Comparison of ENCODE assay signal across 13 cellular contexts in the genomic region with DNA sequence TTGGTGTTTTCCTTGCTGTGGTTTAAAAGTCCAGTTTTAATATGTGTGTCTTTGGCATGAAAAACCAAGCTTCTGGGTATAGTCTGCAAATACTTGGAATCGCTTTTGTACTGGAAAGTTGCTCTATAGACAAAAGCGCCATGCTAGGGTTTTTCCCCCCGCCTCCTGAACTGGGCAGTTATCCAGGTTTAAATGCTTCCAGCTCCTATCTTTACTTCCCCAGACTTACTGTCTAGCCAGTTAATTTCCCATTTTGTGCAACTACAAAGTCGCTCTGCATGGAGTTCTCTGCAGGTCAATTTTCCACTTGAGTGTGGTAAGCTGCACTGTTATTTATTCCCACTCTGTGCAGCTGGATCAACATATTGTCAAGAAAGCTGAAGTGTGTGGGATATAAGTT. TPM values are rescaled to one million over a fixed set of nuclear protein-coding genes. Genes with fewer than 3 reads are reported as not detected.
DNase-seq lines count a peak whose midpoint lies in the region; ATAC-seq and TF ChIP-seq lines count a peak whose summit lies in the region.
"Had no signal": no experiment of that assay in that cellular context is flagged by ENCODE, and none has a peak within 500 bp of the region (broad histone marks: within the 10 kb centered on the region; RNA-seq: fewer than 3 reads in every experiment).

No MANE protein-coding gene starts in this region.

- no peak overlapping the region for H3K27ac Mint-ChIP-seq in glutamatergic neuron (ENCODE audit: unreplicated experiment)
- H3K27ac Mint-ChIP-seq in stimulated activated memory B cell treated with anti-CD40 and anti-IgM and Interleukin-4, amounts not matched to agents 10 μg/mL and 1 μg/mL and 100 μg/mL, for 72 hours, result no peak overlapping the region
- H3K27ac Mint-ChIP-seq in activated T-helper 1 cell treated with anti-CD3 and anti-CD28 coated beads, Interleukin-12 subunit alpha, Interleukin-12 subunit beta, Interleukin-2, Interleukin-4 antibody, amounts not matched to agents 30 ng/mL and 10 ng/mL and 1 ng/mL, durations not matched to agents 14 hours and 24 hours and 36 hours, result no peak overlapping the region

- peak overlapping the region; percentile 58 for H3K4me3 Mint-ChIP-seq in glutamatergic neuron (ENCODE audit: unreplicated experiment)
- no peak overlapping the region for H3K4me3 Mint-ChIP-seq in stimulated activated memory B cell treated with anti-CD40 and anti-IgM and Interleukin-4, amounts not matched to agents 10 μg/mL and 1 μg/mL and 100 μg/mL, for 72 hours
- H3K4me3 Mint-ChIP-seq in activated T-helper 1 cell treated with anti-CD3 and anti-CD28 coated beads, Interleukin-12 subunit alpha, Interleukin-12 subunit beta, Interleukin-2, Interleukin-4 antibody, amounts not matched to agents 30 ng/mL and 10 ng/mL and 1 ng/mL, durations not matched to agents 14 hours and 24 hours and 36 hours, result no peak overlapping the region

- H3K27ac ChIP-seq in left ventricle myocardium inferior (replicated peaks), result peak overlapping the region; percentile 58
- H3K27ac ChIP-seq: breast epithelium had no signal

- H3K4me3 ChIP-seq in left ventricle myocardium inferior, result peak overlapping the region; percentile 86
- H3K4me3 ChIP-seq: K562 had no signal

- peaks cover 25% of the 10 kb centered on the region for H3K9me3 Mint-ChIP-seq in glutamatergic neuron (ENCODE audit: unreplicated experiment)
- H3K9me3 Mint-ChIP-seq in stimulated activated memory B cell treated with anti-CD40 and anti-IgM and Interleukin-4, amounts not matched to agents 10 μg/mL and 1 μg/mL and 100 μg/mL, for 72 hours, result no peaks in the 10 kb centered on the region
- H3K9me3 Mint-ChIP-seq in activated T-helper 1 cell treated with anti-CD3 and anti-CD28 coated beads, Interleukin-12 subunit alpha, Interleukin-12 subunit beta, Interleukin-2, Interleukin-4 antibody, amounts not matched to agents 30 ng/mL and 10 ng/mL and 1 ng/mL, durations not matched to agents 14 hours and 24 hours and 36 hours, result no peaks in the 10 kb centered on the region

- no peaks in the 10 kb centered on the region for H3K9me3 ChIP-seq in left ventricle myocardium inferior (replicated peaks)
- H3K9me3 ChIP-seq: breast epithelium had no signal

- H3K36me3 Mint-ChIP-seq in glutamatergic neuron (ENCODE audit: unreplicated experiment), result peaks cover 4% of the 10 kb centered on the region
- no peaks in the 10 kb centered on the region for H3K36me3 Mint-ChIP-seq in stimulated activated memory B cell treated with anti-CD40 and anti-IgM and Interleukin-4, amounts not matched to agents 10 μg/mL and 1 μg/mL and 100 μg/mL, for 72 hours
- no peaks in the 10 kb centered on the region for H3K36me3 Mint-ChIP-seq in activated T-helper 1 cell treated with anti-CD3 and anti-CD28 coated beads, Interleukin-12 subunit alpha, Interleukin-12 subunit beta, Interleukin-2, Interleukin-4 antibody, amounts not matched to agents 30 ng/mL and 10 ng/mL and 1 ng/mL, durations not matched to agents 14 hours and 24 hours and 36 hours (ENCODE audit: low read depth)

- DNase-seq in left ventricle myocardium inferior (no peak), left ventricle myocardium superior (no peak), RPMI7951 (ENCODE audit: low read depth) (peak; percentile 28), glutamatergic neuron (no peak), NCI-H526 (lab: John Stamatoyannopoulos, UW) (no peak)
- DNase-seq in activated T-helper 1 cell treated with anti-CD3 and anti-CD28 coated beads, Interleukin-12 subunit alpha, Interleukin-12 subunit beta, Interleukin-2, Interleukin-4 antibody, amounts not matched to agents 30 ng/mL and 10 ng/mL and 1 ng/mL, durations not matched to agents 14 hours and 24 hours and 36 hours (ENCODE audit: low spot score), result no peak
- DNase-seq: midbrain had no signal

- peaks cover 84% of the 10 kb centered on the region for H3K4me1 ChIP-seq in left ventricle myocardium inferior

- no peak for ATAC-seq in left ventricle myocardium superior
- ATAC-seq in stimulated activated memory B cell treated with anti-CD40 and anti-IgM and Interleukin-4, amounts not matched to agents 10 μg/mL and 1 μg/mL and 100 μg/mL, for 72 hours, result no peak
- no peak for ATAC-seq in GM21390 (IDR thresholded peaks at IDR 0.05; ENCODE audit: unreplicated experiment)
- ATAC-seq: K562, Panc1, sciatic nerve had no signal

- H3K27me3 Mint-ChIP-seq in glutamatergic neuron (ENCODE audit: unreplicated experiment), result peaks cover 15% of the 10 kb centered on the region
- peaks cover 15% of the 10 kb centered on the region for H3K27me3 Mint-ChIP-seq in stimulated activated memory B cell treated with anti-CD40 and anti-IgM and Interleukin-4, amounts not matched to agents 10 μg/mL and 1 μg/mL and 100 μg/mL, for 72 hours
- peaks cover 31% of the 10 kb centered on the region for H3K27me3 Mint-ChIP-seq in activated T-helper 1 cell treated with anti-CD3 and anti-CD28 coated beads, Interleukin-12 subunit alpha, Interleukin-12 subunit beta, Interleukin-2, Interleukin-4 antibody, amounts not matched to agents 30 ng/mL and 10 ng/mL and 1 ng/mL, durations not matched to agents 14 hours and 24 hours and 36 hours (ENCODE audit: insufficient read depth)

- no peaks in the 10 kb centered on the region for H3K36me3 ChIP-seq in left ventricle myocardium inferior
- H3K36me3 ChIP-seq: breast epithelium had no signal

- no peak for TF ChIP-seq CTCF in left ventricle myocardium inferior (IDR thresholded peaks at IDR 0.05; ENCODE audit: borderline replicate concordance)
- no peak for TF ChIP-seq CTCF in glutamatergic neuron (IDR thresholded peaks at IDR 0.05; ENCODE audit: partially characterized antibody, unreplicated experiment)

- peaks cover 45% of the 10 kb centered on the region for H3K4me1 Mint-ChIP-seq in glutamatergic neuron (ENCODE audit: low read depth, unreplicated experiment)
- peaks cover 11% of the 10 kb centered on the region for H3K4me1 Mint-ChIP-seq in stimulated activated memory B cell treated with anti-CD40 and anti-IgM and Interleukin-4, amounts not matched to agents 10 μg/mL and 1 μg/mL and 100 μg/mL, for 72 hours
- H3K4me1 Mint-ChIP-seq in activated T-helper 1 cell treated with anti-CD3 and anti-CD28 coated beads, Interleukin-12 subunit alpha, Interleukin-12 subunit beta, Interleukin-2, Interleukin-4 antibody, amounts not matched to agents 30 ng/mL and 10 ng/mL and 1 ng/mL, durations not matched to agents 14 hours and 24 hours and 36 hours (ENCODE audit: low read depth), result peaks cover 12% of the 10 kb centered on the region

- peaks cover 4% of the 10 kb centered on the region for H3K27me3 ChIP-seq in left ventricle myocardium inferior (ENCODE audit: low read depth)
- H3K27me3 ChIP-seq: breast epithelium had no signal

- intact Hi-C loops in left ventricle myocardium inferior (cut with micrococcal nuclease) (loop anchor here (10.0 kb wide), 1 partner anchor 140 kb away; no protein-coding TSS in a partner anchor), left ventricle myocardium superior (cut with micrococcal nuclease) (no loop called here)
- intact Hi-C loops in activated T-helper 1 cell treated with anti-CD3 and anti-CD28 coated beads, Interleukin-12 subunit alpha, Interleukin-12 subunit beta, Interleukin-2, Interleukin-4 antibody, amounts not matched to agents 30 ng/mL and 10 ng/mL and 1 ng/mL, durations not matched to agents 14 hours and 24 hours and 36 hours (cut with micrococcal nuclease), result loop anchor here (5.0 kb wide), 3 partner anchors 203 to 1023 kb away; a partner anchor contains a TSS

RNA-seq across cellular contexts. Expression of a gene that starts 2.7 kb away (rescaled TPM):
- 8.7 TPM for total RNA-seq in left ventricle myocardium inferior
- total RNA-seq in left ventricle myocardium superior, result 4.1 TPM
- 1.2 and 1.9 TPM in 2 replicates for total RNA-seq in RPMI7951 (2014; rRNA removed; shearing (Covaris generic))
- total RNA-seq in glutamatergic neuron (ENCODE audit: unreplicated experiment), result 24.8 TPM
- 1.6 and 2.3 TPM in 2 replicates for total RNA-seq in activated T-helper 1 cell treated with anti-CD3 and anti-CD28 coated beads, Interleukin-12 subunit alpha, Interleukin-12 subunit beta, Interleukin-2, Interleukin-4 antibody, amounts not matched to agents 30 ng/mL and 10 ng/mL and 1 ng/mL, durations not matched to agents 14 hours and 24 hours and 36 hours
